Comparison of ENCODE assay signal across 20 cellular contexts in genomic region chr11:44753965-44754645, GRCh38. TPM values are rescaled to one million over a fixed set of nuclear protein-coding genes. Genes with fewer than 3 reads are reported as not detected.
A peak's percentile ranks its signal among the peaks of the same experiment; 100 is the strongest.
DNase-seq lines count a peak whose midpoint lies in the region; ATAC-seq and TF ChIP-seq lines count a peak whose summit lies in the region.
"Had no signal": no experiment of that assay in that cellular context is flagged by ENCODE, and none has a peak within 500 bp of the region (broad histone marks: within the 10 kb centered on the region; RNA-seq: fewer than 3 reads in every experiment).

No MANE protein-coding gene starts in this region.

- H3F3A ChIP-seq in GM23338 (replicated peaks; ENCODE audit: low read depth), result peaks cover 13% of the 10 kb centered on the region; the same call in 1 of the 2 replicates

- H3K4me1 ChIP-seq in GM23338 (ENCODE audit: insufficient read depth) (peaks cover 47% of the 10 kb centered on the region), adipocyte (ENCODE audit: control insufficient read depth, insufficient read depth, low read length) (peaks cover 51% of the 10 kb centered on the region), iPS-15b (ENCODE audit: control insufficient read depth, insufficient read depth, low read length) (peaks cover 30% of the 10 kb centered on the region)

- no peak overlapping the region for H2AFZ ChIP-seq in GM23338

- H3K4me3 Mint-ChIP-seq in GM23338, result peak overlapping the region; percentile 49
- H3K4me3 Mint-ChIP-seq: CD8-positive, alpha-beta T cell; neural crest cell had no signal

- H3K9me2 ChIP-seq in GM23338 (ENCODE audit: insufficient read depth), result no peaks in the 10 kb centered on the region

- H3K36me3 Mint-ChIP-seq in GM23338 (ENCODE audit: low read depth), result peaks cover 19% of the 10 kb centered on the region; the same call in 2 of the 3 replicates

- H3K27ac Mint-ChIP-seq in GM23338, result peak overlapping the region; percentile 11
- H3K27ac Mint-ChIP-seq: CD8-positive, alpha-beta T cell had no signal

- no peak overlapping the region for H3K9ac ChIP-seq in adipocyte (ENCODE audit: low read length)
- peak overlapping the region; percentile 3 for H3K9ac ChIP-seq in iPS-15b (ENCODE audit: low read depth, low read length)

- H3K9me3 Mint-ChIP-seq in GM23338, result peaks cover 21% of the 10 kb centered on the region; the same call in 2 of the 3 replicates

- no peaks in the 10 kb centered on the region for H4K20me1 ChIP-seq in GM23338 (replicated peaks; ENCODE audit: insufficient read depth)

- H3K9me3 ChIP-seq in adipocyte (ENCODE audit: control insufficient read depth, low read length) (peaks cover 11% of the 10 kb centered on the region), iPS-15b (ENCODE audit: control insufficient read depth, insufficient read depth, low read length) (no peaks in the 10 kb centered on the region)
- H3K9me3 ChIP-seq: suprapubic skin had no signal

- peak overlapping the region; percentile 4; the same call in 1 of the 2 replicates for H3K27ac ChIP-seq in GM23338 (ENCODE audit: low read depth)
- H3K27ac ChIP-seq: HL-60, suprapubic skin had no signal

- peaks cover 59% of the 10 kb centered on the region for H3K4me1 Mint-ChIP-seq in GM23338

- peak; percentile 74 for ATAC-seq in GM23338
- peak; percentile 72 for ATAC-seq in sciatic nerve
- no peak for ATAC-seq in GM18505 (IDR thresholded peaks at IDR 0.05; ENCODE audit: unreplicated experiment)
- ATAC-seq: CD8-positive, alpha-beta T cell had no signal

- intact Hi-C loops in sciatic nerve (cut with DNase I), result no loop called here

- DNase-seq in GM23338 (ENCODE audit: low spot score) (peak; percentile 72), adipocyte (ENCODE audit: low read depth) (peak; percentile 58), sciatic nerve (ENCODE audit: low spot score) (no peak), NCI-H345 treated with DMSO at 0.1 percent for 48 hours (lab: John Stamatoyannopoulos, UW; ENCODE audit: unreplicated experiment) (no peak), NCI-H146 treated with DMSO at 0.1 percent for 48 hours (lab: John Stamatoyannopoulos, UW; ENCODE audit: unreplicated experiment) (no peak), SKM-1 treated with dmso at 0.1 percent for 144 hours (lab: John Stamatoyannopoulos, UW; ENCODE audit: unreplicated experiment) (no peak)
- DNase-seq: activated CD4-positive, alpha-beta T cell treated with anti-CD3 and anti-CD28 coated beads for 48 hours; aorta; CD8-positive, alpha-beta T cell; effector memory CD4-positive, alpha-beta T cell; heart left ventricle; NCI-H2029; RPMI8226; SW 1271 had no signal

- peak overlapping the region; percentile 36 for H3K4me3 ChIP-seq in GM23338
- no peak overlapping the region for H3K4me3 ChIP-seq in adipocyte (ENCODE audit: low read length)
- H3K4me3 ChIP-seq in iPS-15b (ENCODE audit: low read depth, low read length), result peak overlapping the region; percentile 19
- H3K4me3 ChIP-seq: heart left ventricle, suprapubic skin had no signal

- H3K79me2 ChIP-seq in GM23338 (replicated peaks; ENCODE audit: insufficient read depth), result peaks cover 12% of the 10 kb centered on the region

- H3K36me3 ChIP-seq in GM23338 (ENCODE audit: insufficient read depth) (no peaks in the 10 kb centered on the region), adipocyte (ENCODE audit: control insufficient read depth, insufficient read depth, low read length, severe bottlenecking) (no peaks in the 10 kb centered on the region), iPS-15b (ENCODE audit: control insufficient read depth, insufficient read depth, low read length) (no peaks in the 10 kb centered on the region)
- H3K36me3 ChIP-seq: heart left ventricle, suprapubic skin had no signal

- H3K27me3 Mint-ChIP-seq in GM23338 (ENCODE audit: insufficient read depth, low read depth, poor library complexity), result peaks cover 41% of the 10 kb centered on the region

- peak overlapping the region; percentile 61 for H3K4me2 ChIP-seq in GM23338

- TF ChIP-seq POLR2A in GM18505 (IDR thresholded peaks at IDR 0.05; ENCODE audit: borderline replicate concordance, extremely low read depth, insufficient read depth, insufficient read length), result no peak

- no peak for TF ChIP-seq CTCF in GM23338 (conservative IDR thresholded peaks at IDR 0.05; ENCODE audit: low read depth in 2 of 2)

- H3K27me3 ChIP-seq in GM23338 (ENCODE audit: insufficient read depth) (peaks cover 59% of the 10 kb centered on the region), adipocyte (replicated peaks; ENCODE audit: control insufficient read depth, insufficient read depth, low read length) (peaks cover 2% of the 10 kb centered on the region), iPS-15b (ENCODE audit: control insufficient read depth, insufficient read depth, low read length) (peaks cover 20% of the 10 kb centered on the region)
- H3K27me3 ChIP-seq: heart left ventricle, suprapubic skin had no signal

TF ChIP-seq in GM23338, 12 proteins besides CTCF, POLR2A, EP300 and RAD21:
- TF ChIP-seq ETS1 (IDR thresholded peaks at IDR 0.05) (no peak), NANOG (IDR thresholded peaks at IDR 0.05; ENCODE audit: borderline replicate concordance) (peak; percentile 82)
TF ChIP-seq in GM23338: peak in this region for 1.

RNA-seq across cellular contexts. Expression of gene TSPAN18, which starts 27.3 kb away (rescaled TPM):
- total RNA-seq in GM23338 (2014; rRNA removed; shearing (Covaris generic)), result 10.6 and 12.0 TPM in 2 replicates
- polyA plus RNA-seq in GM23338 (2016; fragmentation: Nextera tagmentation; extraction: Ambion mirVana), result 5.8 and 6.0 TPM in 2 replicates
- 45.5 TPM for total RNA-seq in sciatic nerve
- polyA plus RNA-seq: keratinocyte had no signal

Comparison
In these comparisons a context has a peak if more than half of its experiments do, and no peak if none do; other contexts are left out.
1. DNase-seq: peak in GM23338 (single experiment) and adipocyte (single experiment); none in sciatic nerve (single experiment), NCI-H345 treated with DMSO at 0.1 percent for 48 hours (single experiment), NCI-H146 treated with DMSO at 0.1 percent for 48 hours (single experiment) and SKM-1 treated with dmso at 0.1 percent for 144 hours (single experiment).